24 cellular contexts compared by ENCODE assay signal in the genomic region with DNA sequence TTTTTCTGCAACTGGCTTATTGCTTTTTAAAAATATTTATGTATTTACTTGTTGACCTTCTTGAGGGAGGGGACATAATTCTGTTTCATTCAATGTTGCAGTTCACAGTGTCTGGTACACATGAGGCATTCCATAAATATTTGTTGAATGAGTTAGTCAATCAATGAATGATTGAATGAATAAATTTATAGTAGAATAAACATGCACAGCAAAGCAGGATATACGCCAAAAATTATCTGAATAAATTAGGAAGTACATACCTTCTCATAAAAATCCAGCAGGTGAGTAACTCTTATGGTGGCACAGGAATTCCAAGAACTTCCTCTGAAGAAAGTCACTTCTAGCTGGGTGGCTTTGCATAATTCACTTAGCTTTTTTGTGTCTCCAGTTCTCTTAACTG.
DNase-seq lines count a peak whose midpoint lies in the region; ATAC-seq and TF ChIP-seq lines count a peak whose summit lies in the region.
"Had no signal": no experiment of that assay in that cellular context is flagged by ENCODE, and none has a peak within 500 bp of the region (broad histone marks: within the 10 kb centered on the region; RNA-seq: fewer than 3 reads in every experiment).

No MANE protein-coding gene starts in this region.

- no peak overlapping the region for H3K27ac Mint-ChIP-seq in endodermal cell
- H3K27ac Mint-ChIP-seq: CD8-positive, alpha-beta memory T cell; HFFc6 had no signal

- whole genome bisulfite sequencing in endodermal cell (ENCODE audit: insufficient coverage in 1 of 2, insufficient read length in 1 of 2), 2 experiments = 79% methylated on average over 1 of the region's 1 CpG; no CpG with 5 or more reads in 1 of the 2 experiments

- H3K4me3 Mint-ChIP-seq in endodermal cell = no peak overlapping the region
- H3K4me3 Mint-ChIP-seq: CD8-positive, alpha-beta memory T cell; HFFc6 had no signal

- no peaks in the 10 kb centered on the region for H3K36me3 ChIP-seq in KMS-11 (ENCODE audit: insufficient read depth)
- no peaks in the 10 kb centered on the region for H3K36me3 ChIP-seq in PC-9 (ENCODE audit: low read depth)
- H3K36me3 ChIP-seq in endodermal cell (ENCODE audit: control insufficient read depth, insufficient read depth, low read length) = no peaks in the 10 kb centered on the region
- no peaks in the 10 kb centered on the region for H3K36me3 ChIP-seq in vagina
- H3K36me3 ChIP-seq: BLaER1 treated with 17β-estradiol and CSF1 and Interleukin-3, amounts not matched to agents 10 nM and 100 nM had no signal

- H4K20me1 ChIP-seq in KMS-11 (ENCODE audit: insufficient read depth) (no peaks in the 10 kb centered on the region), PC-9 (ENCODE audit: insufficient read depth) (no peaks in the 10 kb centered on the region)
- H4K20me1 ChIP-seq: BLaER1 treated with 17β-estradiol and CSF1 and Interleukin-3, amounts not matched to agents 10 nM and 100 nM had no signal

- POLR2A ChIA-PET in PC-9 (lab: Charles Lee; ENCODE audit: unreplicated experiment) = no interaction called here

- no peak for TF ChIP-seq CTCF in KMS-11 (conservative IDR thresholded peaks at IDR 0.05; ENCODE audit: low read depth, low read length)
- TF ChIP-seq CTCF in PC-9 (conservative IDR thresholded peaks at IDR 0.05) = no peak
- no peak for TF ChIP-seq CTCF in endodermal cell (conservative IDR thresholded peaks at IDR 0.05)
- no peak for TF ChIP-seq CTCF in vagina (IDR thresholded peaks at IDR 0.05)

- peaks cover 5% of the 10 kb centered on the region for H3F3A ChIP-seq in PC-9 (ENCODE audit: insufficient read depth, low read depth)

- CTCF ChIA-PET in PC-9 (lab: Charles Lee) = no interaction called here

- intact Hi-C loops in PC-9 (cut with micrococcal nuclease; ENCODE audit: unreplicated experiment) = no loop called here
- intact Hi-C loops in vagina (cut with DNase I) = no loop called here

- peak; percentile 52 for DNase-seq in A172 (ENCODE audit: low spot score)
- peak in 1 of 2 experiments; percentile 94 for DNase-seq in PC-9
- no peak for DNase-seq in endodermal cell
- no peak for DNase-seq in vagina (ENCODE audit: extremely low spot score in 2 of 2)
- DNase-seq in effector CD4-positive, alpha-beta T cell = no peak
- DNase-seq in central memory CD4-positive, alpha-beta T cell = no peak
- DNase-seq: CD8-positive, alpha-beta memory T cell; DMS 273 treated with DMSO at 0.1 percent for 48 hours; GDM1; GOT3; HFFc6; KG1; MV-4-11; NCI-H187 treated with DMSO at 0.1 percent for 48 hours; NCI-H446; NCI-H748 treated with DMSO at 0.1 percent for 48 hours; Right ventricle myocardium superior had no signal

- H3K79me2 ChIP-seq in KMS-11 (ENCODE audit: insufficient read depth, low read depth) (no peaks in the 10 kb centered on the region), PC-9 (ENCODE audit: low read depth) (no peaks in the 10 kb centered on the region)

- no peak overlapping the region for H3K9ac ChIP-seq in KMS-11
- H3K9ac ChIP-seq in endodermal cell (ENCODE audit: extremely low read depth, low read length, poor library complexity, severe bottlenecking) = no peak overlapping the region
- H3K9ac ChIP-seq: BLaER1 treated with 17β-estradiol and CSF1 and Interleukin-3, amounts not matched to agents 10 nM and 100 nM had no signal

- H3K27me3 ChIP-seq in KMS-11 (ENCODE audit: insufficient read depth, low read depth) = no peaks in the 10 kb centered on the region
- H3K27me3 ChIP-seq in PC-9 (ENCODE audit: insufficient read depth, low read depth) = no peaks in the 10 kb centered on the region
- no peaks in the 10 kb centered on the region for H3K27me3 ChIP-seq in endodermal cell (ENCODE audit: control insufficient read depth, insufficient read depth, low read length, poor library complexity, severe bottlenecking)
- H3K27me3 ChIP-seq in vagina = no peaks in the 10 kb centered on the region
- H3K27me3 ChIP-seq: BLaER1 treated with 17β-estradiol and CSF1 and Interleukin-3, amounts not matched to agents 10 nM and 100 nM had no signal

- H3K4me1 ChIP-seq in KMS-11 (ENCODE audit: low read depth, poor library complexity, severe bottlenecking) = peaks cover 76% of the 10 kb centered on the region
- H3K4me1 ChIP-seq in PC-9 (replicated peaks; ENCODE audit: insufficient read depth) = peaks cover 26% of the 10 kb centered on the region
- no peaks in the 10 kb centered on the region for H3K4me1 ChIP-seq in endodermal cell (ENCODE audit: control insufficient read depth, insufficient read depth, low read length)
- H3K4me1 ChIP-seq in vagina = no peaks in the 10 kb centered on the region

- H3K36me3 Mint-ChIP-seq in endodermal cell (ENCODE audit: low read depth) = no peaks in the 10 kb centered on the region
- H3K36me3 Mint-ChIP-seq: CD8-positive, alpha-beta memory T cell had no signal

- H3K9me3 ChIP-seq in PC-9 (ENCODE audit: insufficient read depth, low read depth) (0 out of 2 replicates have a peak, but pooled peaks cover 5% of the 10 kb centered on the region), endodermal cell (ENCODE audit: control insufficient read depth, low read length) (peaks cover 14% of the 10 kb centered on the region), vagina (no peaks in the 10 kb centered on the region)

- H3K4me3 ChIP-seq in KMS-11 (IDR thresholded peaks at IDR 0.05; ENCODE audit: insufficient read depth, low read depth, low read length) (no peak overlapping the region), PC-9 (no peak overlapping the region), endodermal cell (ENCODE audit: low read length) (no peak overlapping the region), vagina (no peak overlapping the region)
- H3K4me3 ChIP-seq: BLaER1 treated with 17β-estradiol and CSF1 and Interleukin-3, amounts not matched to agents 10 nM and 100 nM; GM12878 had no signal

- H3K4me2 ChIP-seq in KMS-11 = peak overlapping the region; percentile 70
- peak overlapping the region; percentile 34 for H3K4me2 ChIP-seq in PC-9

- H3K9me3 Mint-ChIP-seq in endodermal cell = peaks cover 8% of the 10 kb centered on the region

- no peak for ATAC-seq in GM18870 (IDR thresholded peaks at IDR 0.05; ENCODE audit: unreplicated experiment)
- ATAC-seq: GM12878, HepG2, Panc1, SK-N-SH treated with all-trans-retinoic acid at 6 μM for 48 hours had no signal

- H3K4me1 Mint-ChIP-seq in endodermal cell = peaks cover 6% of the 10 kb centered on the region
- H3K4me1 Mint-ChIP-seq: CD8-positive, alpha-beta memory T cell had no signal

- no peaks in the 10 kb centered on the region for H3K27me3 Mint-ChIP-seq in endodermal cell (ENCODE audit: insufficient read depth)
- H3K27me3 Mint-ChIP-seq: CD8-positive, alpha-beta memory T cell had no signal

- H2AFZ ChIP-seq in KMS-11 (ENCODE audit: low read depth) (no peak overlapping the region), PC-9 (no peak overlapping the region; the same call in 1 of the 2 replicates)

- H3K9me2 ChIP-seq in PC-9 (ENCODE audit: insufficient read depth) = no peaks in the 10 kb centered on the region

- BruUV-seq in PC-9 (replicated peaks; lab: Mats Ljungman, UMichigan) = no TSS peak

- TF ChIP-seq POLR2A in vagina (IDR thresholded peaks at IDR 0.05) = no peak

- H3K27ac ChIP-seq in KMS-11 = peak overlapping the region; percentile 77
- peak overlapping the region; percentile 43 for H3K27ac ChIP-seq in PC-9
- H3K27ac ChIP-seq in endodermal cell (ENCODE audit: low read depth, low read length) = peak overlapping the region; percentile 82
- H3K27ac ChIP-seq in vagina = no peak overlapping the region
- H3K27ac ChIP-seq: BLaER1 treated with 17β-estradiol and CSF1 and Interleukin-3, amounts not matched to agents 10 nM and 100 nM had no signal
